ENCODE assay signal across 1 cellular context in genomic region chr20:45373353-45374100, GRCh38.
TF ChIP-seq lines count a peak whose summit lies in the region.

No MANE protein-coding gene starts in this region.

TF ChIP-seq in K562, 482 proteins besides CTCF, POLR2A, EP300 and RAD21 (continued from another document and continues in another):
- no peak for TF ChIP-seq ATF6 (CRISPR knock-in tag; IDR thresholded peaks at IDR 0.05)
- no peak for TF ChIP-seq BRF1 (IDR thresholded peaks at IDR 0.05; ENCODE audit: borderline replicate concordance, extremely low read depth, insufficient read length)
- TF ChIP-seq GABPB2 (CRISPR knock-in tag; conservative IDR thresholded peaks at IDR 0.05), result no peak
- 0 out of 2 replicates have a peak, but pooled peaks have one; percentile 46 for TF ChIP-seq MYNN (IDR thresholded peaks at IDR 0.05)
- no peak for TF ChIP-seq MYNN (CRISPR knock-in tag; IDR thresholded peaks at IDR 0.05)
- TF ChIP-seq MXI1 (IDR thresholded peaks at IDR 0.05; ENCODE audit: low read depth, low read length), result no peak
- peak; percentile 77 for TF ChIP-seq MGA (IDR thresholded peaks at IDR 0.05)
- TF ChIP-seq USF2 (CRISPR knock-in tag; IDR thresholded peaks at IDR 0.05), result no peak; the same call in 1 of the 2 replicates
- TF ChIP-seq HDAC1 (IDR thresholded peaks at IDR 0.05), result no peak; a peak in 1 of 4 replicates
- TF ChIP-seq NR0B1 (IDR thresholded peaks at IDR 0.05; ENCODE audit: partially characterized antibody), result no peak
- TF ChIP-seq DEAF1 (CRISPR knock-in tag; IDR thresholded peaks at IDR 0.05), result peak; percentile 94
- TF ChIP-seq PTRF (tag; IDR thresholded peaks at IDR 0.05), result no peak
- TF ChIP-seq MCM5 (IDR thresholded peaks at IDR 0.05; ENCODE audit: low read depth), result no peak
- peak in 1 of 2 experiments; percentile 44; a peak in 3 of 4 replicates for TF ChIP-seq MNT (conservative IDR thresholded peaks at IDR 0.05)
- no peak for TF ChIP-seq SMARCB1 (IDR thresholded peaks at IDR 0.05; ENCODE audit: insufficient read length, low read depth)
- peak; percentile 76 for TF ChIP-seq CC2D1A (IDR thresholded peaks at IDR 0.05)
- TF ChIP-seq ZNF696 (CRISPR knock-in tag; conservative IDR thresholded peaks at IDR 0.05), result no peak
- TF ChIP-seq FOXJ3 (CRISPR knock-in tag; IDR thresholded peaks at IDR 0.05), result no peak
- no peak for TF ChIP-seq HES1 (IDR thresholded peaks at IDR 0.05; ENCODE audit: low read depth)
- no peak for TF ChIP-seq ZBTB34 (CRISPR knock-in tag; IDR thresholded peaks at IDR 0.05)
- no peak for TF ChIP-seq ZNF639 (CRISPR knock-in tag; conservative IDR thresholded peaks at IDR 0.05 in 1 of 2, IDR thresholded peaks at IDR 0.05 in 1 of 2)
- TF ChIP-seq MYC (IDR thresholded peaks at IDR 0.05; ENCODE audit: low read depth, low read length), result peak; percentile 78
- TF ChIP-seq MYC (CRISPR knock-in tag; IDR thresholded peaks at IDR 0.05; ENCODE audit: borderline replicate concordance, low read depth), result no peak
- no peak for TF ChIP-seq LARP7 (IDR thresholded peaks at IDR 0.05)
- no peak for TF ChIP-seq FUS (optimal IDR thresholded peaks at IDR 0.05; ENCODE audit: low read depth, low read length)
- peak; percentile 43; the same call in 1 of the 2 replicates for TF ChIP-seq GATA2 (CRISPR knock-in tag; IDR thresholded peaks at IDR 0.05)
- TF ChIP-seq ZEB2 (IDR thresholded peaks at IDR 0.05), result no peak; the same call in 1 of the 2 replicates
- TF ChIP-seq TFAM (CRISPR knock-in tag; conservative IDR thresholded peaks at IDR 0.05), result no peak
- no peak for TF ChIP-seq HNRNPL (IDR thresholded peaks at IDR 0.05; ENCODE audit: low read depth, low read length)
- TF ChIP-seq CBX2 (IDR thresholded peaks at IDR 0.05; ENCODE audit: insufficient read depth, low read length, poor library complexity, severe bottlenecking), result no peak
- TF ChIP-seq RNF219 (CRISPR knock-in tag; IDR thresholded peaks at IDR 0.05), result no peak
